ENCODE assay signal across 32 cellular contexts in genomic region chr1:192918259-192918658, GRCh38.
"Had no signal": no experiment of that assay in that cellular context is flagged by ENCODE, and none has a peak within 500 bp of the region (broad histone marks: within the 10 kb centered on the region; RNA-seq: fewer than 3 reads in every experiment).

No MANE protein-coding gene starts in this region.

- H3K27me3 ChIP-seq: adrenal gland, body of pancreas, cardiac muscle cell, colonic mucosa, esophagus squamous epithelium had no signal

- H3K4me3 Mint-ChIP-seq: activated B cell treated with CpG ODN at 0.5 μM for 24 hours; activated CD8-positive, alpha-beta T cell treated with anti-CD3 and anti-CD28 coated beads for 36 hours; activated naive CD4-positive, alpha-beta T cell treated with anti-CD3 and anti-CD28 coated beads for 36 hours; activated naive CD4-positive, alpha-beta T cell treated with anti-CD3 and anti-CD28 coated beads, Interleukin-2, amount 50 U/mL, for 24 hours; activated naive CD8-positive, alpha-beta T cell treated with anti-CD3 and anti-CD28 coated beads for 36 hours; activated naive CD8-positive, alpha-beta T cell treated with anti-CD3 and anti-CD28 coated beads, Interleukin-2, amount 50 U/mL, for 24 hours; activated T-cell treated with anti-CD3 and anti-CD28 coated beads, Interleukin-2, amount 50 U/mL, for 4 hours; T-helper 17 cell; T-helper 2 cell treated with Interferon-gamma antibody and Interleukin-4, amounts not matched to agents 5 μg/mL and 100 μg/mL, for 36 hours had no signal

- H3K36me3 ChIP-seq: adrenal gland, cardiac muscle cell, colonic mucosa, esophagus squamous epithelium, WERI-Rb-1 had no signal

- H3K9me3 Mint-ChIP-seq: activated B cell treated with CpG ODN at 0.5 μM for 24 hours; activated CD8-positive, alpha-beta T cell treated with anti-CD3 and anti-CD28 coated beads for 36 hours; activated naive CD4-positive, alpha-beta T cell treated with anti-CD3 and anti-CD28 coated beads for 36 hours; activated naive CD4-positive, alpha-beta T cell treated with anti-CD3 and anti-CD28 coated beads, Interleukin-2, amount 50 U/mL, for 24 hours; activated naive CD8-positive, alpha-beta T cell treated with anti-CD3 and anti-CD28 coated beads for 36 hours; activated naive CD8-positive, alpha-beta T cell treated with anti-CD3 and anti-CD28 coated beads, Interleukin-2, amount 50 U/mL, for 24 hours; activated T-cell treated with anti-CD3 and anti-CD28 coated beads, Interleukin-2, amount 50 U/mL, for 4 hours; activated T-helper 2 cell treated with anti-CD3 and anti-CD28 coated beads, Interferon-gamma antibody, Interleukin-2, Interleukin-4, amounts not matched to agents 10 μg/mL and 5 μg/mL and 100 μg/mL, durations not matched to agents 14 hours and 24 hours and 36 hours; T-helper 2 cell treated with Interferon-gamma antibody and Interleukin-4, amounts not matched to agents 5 μg/mL and 100 μg/mL, for 36 hours had no signal

- H3K27ac Mint-ChIP-seq: activated B cell treated with CpG ODN at 0.5 μM for 24 hours; activated CD8-positive, alpha-beta T cell treated with anti-CD3 and anti-CD28 coated beads for 36 hours; activated naive CD4-positive, alpha-beta T cell treated with anti-CD3 and anti-CD28 coated beads for 36 hours; activated naive CD4-positive, alpha-beta T cell treated with anti-CD3 and anti-CD28 coated beads, Interleukin-2, amount 50 U/mL, for 24 hours; activated naive CD8-positive, alpha-beta T cell treated with anti-CD3 and anti-CD28 coated beads for 36 hours; activated naive CD8-positive, alpha-beta T cell treated with anti-CD3 and anti-CD28 coated beads, Interleukin-2, amount 50 U/mL, for 24 hours; activated T-helper 2 cell treated with anti-CD3 and anti-CD28 coated beads, Interferon-gamma antibody, Interleukin-2, Interleukin-4, amounts not matched to agents 10 μg/mL and 5 μg/mL and 100 μg/mL, durations not matched to agents 14 hours and 24 hours and 36 hours; T-helper 17 cell; T-helper 2 cell treated with Interferon-gamma antibody and Interleukin-4, amounts not matched to agents 5 μg/mL and 100 μg/mL, for 36 hours had no signal

- H3K36me3 Mint-ChIP-seq: activated naive CD4-positive, alpha-beta T cell treated with anti-CD3 and anti-CD28 coated beads, Interleukin-2, amount 50 U/mL, for 24 hours; activated naive CD8-positive, alpha-beta T cell treated with anti-CD3 and anti-CD28 coated beads for 36 hours had no signal

- H3K4me1 ChIP-seq: adrenal gland, colonic mucosa, esophagus squamous epithelium had no signal

- H3K27me3 Mint-ChIP-seq: activated CD8-positive, alpha-beta T cell treated with anti-CD3 and anti-CD28 coated beads for 36 hours; activated naive CD4-positive, alpha-beta T cell treated with anti-CD3 and anti-CD28 coated beads, Interleukin-2, amount 50 U/mL, for 24 hours; activated naive CD8-positive, alpha-beta T cell treated with anti-CD3 and anti-CD28 coated beads for 36 hours; activated naive CD8-positive, alpha-beta T cell treated with anti-CD3 and anti-CD28 coated beads, Interleukin-2, amount 50 U/mL, for 24 hours; T-helper 17 cell had no signal

- DNase-seq: activated B cell treated with CpG ODN at 0.5 μM for 24 hours; activated CD4-positive, alpha-beta T cell treated with anti-CD3 and anti-CD28 coated beads for 48 hours; activated CD4-positive, alpha-beta T cell treated with anti-CD3 and anti-CD28 coated beads, Interleukin-2, amount 50 U/mL, for 1 hour; activated CD4-positive, alpha-beta T cell treated with anti-CD3 and anti-CD28 coated beads, Interleukin-2, amount 50 U/mL, for 48 hours; activated CD8-positive, alpha-beta memory T cell treated with anti-CD3 and anti-CD28 coated beads for 24 hours; activated CD8-positive, alpha-beta T cell treated with anti-CD3 and anti-CD28 coated beads for 36 hours; activated effector memory CD4-positive, alpha-beta T cell treated with anti-CD3 and anti-CD28 coated beads, Interleukin-2, amount 50 U/mL, for 16 hours; activated naive CD4-positive, alpha-beta T cell treated with anti-CD3 and anti-CD28 coated beads for 36 hours; activated naive CD8-positive, alpha-beta T cell treated with anti-CD3 and anti-CD28 coated beads for 36 hours; activated naive CD8-positive, alpha-beta T cell treated with anti-CD3 and anti-CD28 coated beads, Interleukin-2, amount 50 U/mL, for 24 hours; activated T-cell treated with anti-CD3 and anti-CD28 coated beads, Interleukin-2, amount 50 U/mL, for 4 hours; adrenal gland; amygdala; aorta; body of pancreas; central memory CD4-positive, alpha-beta T cell; cerebellar nuclear complex; colonic mucosa; effector CD8-positive, alpha-beta T cell; erythroblast; esophagus squamous epithelium; foreskin melanocyte; head of caudate nucleus; T-helper 1 cell; T-helper 17 cell; T1000; WERI-Rb-1 had no signal

- H3K9me3 ChIP-seq: adrenal gland, body of pancreas, colonic mucosa, esophagus squamous epithelium had no signal

- H3K27ac ChIP-seq: adrenal gland, body of pancreas, cardiac muscle cell, colonic mucosa, WERI-Rb-1 had no signal

- H3K4me1 Mint-ChIP-seq: activated B cell treated with CpG ODN at 0.5 μM for 24 hours; activated naive CD4-positive, alpha-beta T cell treated with anti-CD3 and anti-CD28 coated beads, Interleukin-2, amount 50 U/mL, for 24 hours; activated naive CD8-positive, alpha-beta T cell treated with anti-CD3 and anti-CD28 coated beads for 36 hours; activated naive CD8-positive, alpha-beta T cell treated with anti-CD3 and anti-CD28 coated beads, Interleukin-2, amount 50 U/mL, for 24 hours; T-helper 17 cell had no signal

- ATAC-seq: activated CD4-positive, CD25-positive, alpha-beta regulatory T cell treated with anti-CD3 and anti-CD28 coated beads, Interleukin-2, amount 50 U/mL, for 24 hours; activated CD8-positive, alpha-beta T cell treated with anti-CD3 and anti-CD28 coated beads for 36 hours; activated naive CD8-positive, alpha-beta T cell treated with anti-CD3 and anti-CD28 coated beads, Interleukin-2, amount 50 U/mL, for 24 hours; activated T-cell treated with anti-CD3 and anti-CD28 coated beads, Interleukin-2, amount 50 U/mL, for 4 hours; body of pancreas; T-helper 17 cell had no signal

- H3K4me3 ChIP-seq: adrenal gland, body of pancreas, cardiac muscle cell, colonic mucosa, esophagus squamous epithelium had no signal
